5 cellular contexts compared by ENCODE assay signal in the genomic region with DNA sequence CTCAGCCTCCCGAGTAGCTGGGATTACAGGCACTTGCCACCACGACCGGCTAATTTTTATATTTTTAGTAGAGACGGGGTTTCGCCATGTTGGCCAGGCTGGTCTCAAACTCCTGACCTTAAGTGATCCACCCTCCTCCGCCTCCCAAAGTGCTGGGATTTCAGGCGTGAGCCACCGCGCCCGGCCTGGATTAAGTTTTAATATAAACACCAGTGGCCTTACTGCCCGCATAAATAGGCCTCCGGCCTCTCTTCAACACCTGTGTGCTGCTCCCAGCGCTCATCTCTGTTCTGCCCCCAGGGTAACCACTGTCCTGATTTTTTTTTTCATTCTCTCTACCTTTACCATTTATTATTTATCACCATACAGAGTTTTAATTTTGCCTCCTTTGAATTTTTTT. TPM values are rescaled to one million over a fixed set of nuclear protein-coding genes. Genes with fewer than 3 reads are reported as not detected.
"Had no signal": no experiment of that assay in that cellular context is flagged by ENCODE, and none has a peak within 500 bp of the region (broad histone marks: within the 10 kb centered on the region; RNA-seq: fewer than 3 reads in every experiment).

No MANE protein-coding gene starts in this region.

RNA-seq across cellular contexts. Expression of a gene that starts 2.6 kb away (rescaled TPM):
- total RNA-seq: HT1080 had no signal

RNA-seq across cellular contexts. Expression of a gene that starts 36.2 kb away (rescaled TPM):
- total RNA-seq: GM23248, H4, HFFc6, IMR-90 had no signal
- polyA plus RNA-seq: GM23248, IMR-90 had no signal

RNA-seq across cellular contexts. Expression of a gene that starts 41.4 kb away (rescaled TPM):
- total RNA-seq: HT1080 had no signal
